In the genomic region with DNA sequence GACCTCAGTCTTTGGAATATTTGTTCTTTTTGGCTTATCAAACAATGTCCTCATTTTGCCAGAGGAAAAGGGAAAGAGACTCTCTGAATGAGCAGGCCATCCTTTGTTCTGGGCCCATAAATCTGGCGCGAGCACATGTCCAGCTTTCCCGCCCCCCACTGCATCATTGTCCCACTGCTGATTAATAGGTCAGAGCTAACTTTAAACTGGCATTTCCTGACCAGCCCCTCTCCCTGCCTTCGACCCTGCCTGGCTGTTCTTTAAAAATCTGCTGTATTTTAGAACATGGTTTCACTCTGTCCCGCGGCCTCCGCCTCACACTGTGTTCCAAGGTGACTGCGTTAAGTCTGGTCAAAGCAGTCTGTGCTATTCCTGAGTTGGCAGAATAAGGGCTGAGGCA, we compare ENCODE assay signal across 20 cellular contexts.
DNase-seq lines count a peak whose midpoint lies in the region; ATAC-seq, FAIRE-seq and TF ChIP-seq lines count a peak whose summit lies in the region.
"Had no signal": no experiment of that assay in that cellular context is flagged by ENCODE, and none has a peak within 500 bp of the region (broad histone marks: within the 10 kb centered on the region; RNA-seq: fewer than 3 reads in every experiment).

No MANE protein-coding gene starts in this region.

- ATAC-seq in right cardiac atrium (peak; percentile 85 to 96), aorta (ENCODE audit: low FRiP score) (peak; percentile 58), GM19023 (IDR thresholded peaks at IDR 0.05; ENCODE audit: unreplicated experiment) (no peak)
- ATAC-seq: WTC11 had no signal

- H3K36me3 ChIP-seq in esophagus muscularis mucosa (no peaks in the 10 kb centered on the region), rectal smooth muscle tissue (ENCODE audit: control insufficient read depth, insufficient read depth, low read length) (no peaks in the 10 kb centered on the region), aorta (ENCODE audit: control insufficient read depth in 1 of 2, insufficient read depth in 2 of 2, low read length in 1 of 2) (no peaks in the 10 kb centered on the region)
- H3K36me3 ChIP-seq: adrenal gland, cardiac muscle cell, neutrophil had no signal

- H3K27me3 ChIP-seq in esophagus muscularis mucosa (no peaks in the 10 kb centered on the region), right cardiac atrium (ENCODE audit: control insufficient read depth, insufficient read depth) (no peaks in the 10 kb centered on the region), rectal smooth muscle tissue (ENCODE audit: control insufficient read depth, insufficient read depth, low read length) (no peaks in the 10 kb centered on the region), aorta (ENCODE audit: control insufficient read depth in 1 of 2, insufficient read depth in 2 of 2, low read length in 1 of 2) (no peaks in the 10 kb centered on the region)
- H3K27me3 ChIP-seq: adrenal gland, cardiac muscle cell, neutrophil had no signal

- no peak overlapping the region for H3K9ac ChIP-seq in rectal smooth muscle tissue (ENCODE audit: low read length)

- H3K4me1 ChIP-seq in esophagus muscularis mucosa (peaks cover 0 to 17% (median 9%) of the 10 kb centered on the region in 4 donors), right cardiac atrium (ENCODE audit: control insufficient read depth, insufficient read depth, low read length) (peaks cover 7% of the 10 kb centered on the region), rectal smooth muscle tissue (ENCODE audit: control insufficient read depth, insufficient read depth, low read length) (no peaks in the 10 kb centered on the region), aorta (ENCODE audit: control insufficient read depth in 1 of 2, insufficient read depth in 2 of 2, low read length in 2 of 2) (no peaks in the 10 kb centered on the region)
- H3K4me1 ChIP-seq: adrenal gland had no signal

- H3K9me3 ChIP-seq in esophagus muscularis mucosa (no peaks in the 10 kb centered on the region), right cardiac atrium (ENCODE audit: control insufficient read depth, low read length) (no peaks in the 10 kb centered on the region), aorta (ENCODE audit: control insufficient read depth, low read length) (no peaks in the 10 kb centered on the region)
- H3K9me3 ChIP-seq: adrenal gland, neutrophil had no signal

- H3K27ac ChIP-seq in esophagus muscularis mucosa (replicated peaks in 1 of 4) = peak overlapping the region; percentile 35 to 66 (median 42)
- peak overlapping the region; percentile 93 for H3K27ac ChIP-seq in right cardiac atrium (ENCODE audit: low read length)
- peak overlapping the region; percentile 23 for H3K27ac ChIP-seq in rectal smooth muscle tissue (ENCODE audit: low read depth, low read length)
- H3K27ac ChIP-seq in aorta (ENCODE audit: low read depth in 1 of 2, low read length in 2 of 2) = no peak overlapping the region
- H3K27ac ChIP-seq: cardiac muscle cell, neutrophil had no signal

- no peak for DNase-seq in esophagus muscularis mucosa (ENCODE audit: extremely low spot score)
- peak; percentile 63 to 81 (median 72) for DNase-seq in right cardiac atrium
- DNase-seq in aorta = no peak
- no peak for DNase-seq in NCI-H526 treated with DMSO at 0.1 percent for 48 hours (lab: John Stamatoyannopoulos, UW)
- DNase-seq in GM12892 (ENCODE audit: insufficient read length) = no peak
- DNase-seq: activated CD4-positive, alpha-beta memory T cell treated with anti-CD3 and anti-CD28 coated beads for 36 hours; activated gamma-delta T cell treated with Interleukin-2 at 50 U/mL for 16 hours; CD4-positive, alpha-beta memory T cell; erythroblast; KBM-7; NCI-H2029; RPMI8226; T-helper 9 cell had no signal

- WGBS in esophagus muscularis mucosa = 67% methylated on average over 8 of the region's 8 CpGs
- WGBS in right cardiac atrium = 38% methylated on average over 8 of the region's 8 CpGs
- WGBS in aorta, 2 donors = 13 to 22% methylated on average over 8 of the region's 8 CpGs

- no peak for FAIRE-seq in GM12892 (lab: Jason Lieb, UNC)
- FAIRE-seq: G401.6 had no signal

- TF ChIP-seq CTCF in esophagus muscularis mucosa (IDR thresholded peaks at IDR 0.05) = no peak

- no peak overlapping the region for H3K4me3 ChIP-seq in esophagus muscularis mucosa
- H3K4me3 ChIP-seq in right cardiac atrium (ENCODE audit: low read length) = no peak overlapping the region
- no peak overlapping the region for H3K4me3 ChIP-seq in rectal smooth muscle tissue (ENCODE audit: low read length)
- H3K4me3 ChIP-seq in aorta (ENCODE audit: low read length in 2 of 2) = no peak overlapping the region
- H3K4me3 ChIP-seq: adrenal gland, cardiac muscle cell had no signal

- TF ChIP-seq POLR2A in esophagus muscularis mucosa (IDR thresholded peaks at IDR 0.05; ENCODE audit: low read depth) (no peak), GM12892 (IDR thresholded peaks at IDR 0.05; ENCODE audit: low read depth, low read length) (no peak)

- no peak for TF ChIP-seq EP300 in esophagus muscularis mucosa (IDR thresholded peaks at IDR 0.05)

- intact Hi-C loops in esophagus muscularis mucosa (cut with DNase I) = no loop called here
- intact Hi-C loops in right cardiac atrium (cut with DNase I) = no loop called here
- intact Hi-C loops in aorta (cut with DNase I) = no loop called here

Comparison
In these comparisons a context has a peak if more than half of its experiments do, and no peak if none do; other contexts are left out.
1. DNase-seq: peak in right cardiac atrium (3 of 3); none in esophagus muscularis mucosa (single experiment), aorta (0 of 2), NCI-H526 treated with DMSO at 0.1 percent for 48 hours (single experiment) and GM12892 (single experiment).
2. H3K27ac ChIP-seq: peak in esophagus muscularis mucosa (4 of 4), right cardiac atrium (single experiment) and rectal smooth muscle tissue (single experiment); none in aorta (0 of 2).